In the genomic region with DNA sequence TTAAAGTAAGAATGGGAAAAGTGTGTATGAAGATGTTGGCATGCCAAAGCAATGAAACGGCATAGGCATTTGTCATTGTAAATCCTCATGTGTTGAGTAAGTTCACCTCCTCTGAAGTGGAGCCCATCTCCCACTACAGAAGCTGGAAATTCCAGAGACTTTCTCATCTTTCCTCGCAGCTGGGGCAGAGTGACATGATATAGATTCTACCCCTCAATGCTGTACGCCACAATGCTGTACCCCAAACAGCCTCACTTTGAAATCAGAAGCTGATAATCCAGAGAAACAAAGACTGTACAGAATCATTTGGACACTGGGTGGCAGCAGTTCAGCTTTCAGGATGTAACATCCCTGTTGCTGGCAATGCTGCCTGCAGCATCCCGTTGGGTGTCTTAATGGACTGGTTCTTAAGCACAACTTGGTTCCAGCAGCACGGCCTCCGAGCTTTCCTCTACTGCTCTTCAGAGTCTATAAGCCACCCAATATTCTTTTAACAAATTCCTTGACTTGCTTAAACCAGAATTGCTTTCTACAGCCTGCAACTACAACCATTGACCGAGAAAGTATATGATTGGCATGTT, we compare ENCODE assay signal across 8 cellular contexts. TPM values are rescaled to one million over a fixed set of nuclear protein-coding genes. Genes with fewer than 3 reads are reported as not detected.
DNase-seq lines count a peak whose midpoint lies in the region; ATAC-seq, FAIRE-seq and TF ChIP-seq lines count a peak whose summit lies in the region.

No MANE protein-coding gene starts in this region.

- H3K9me3 ChIP-seq in A673 (ENCODE audit: low read depth, low read length, poor library complexity, severe bottlenecking): no peaks in the 10 kb centered on the region

- H3K27ac ChIP-seq in A673 (ENCODE audit: low read depth, low read length, poor library complexity, severe bottlenecking): no peak overlapping the region
- no peak overlapping the region for H3K27ac ChIP-seq in brain microvascular endothelial cell

- POLR2A ChIA-PET in A673 (lab: Charles Lee; ENCODE audit: low non-redundant PET): no interaction called here

- FAIRE-seq in GM18507 (lab: Jason Lieb, UNC) (peak; percentile 90), TTC549 (lab: Jason Lieb, UNC) (peak; percentile 64)

- peaks cover 14% of the 10 kb centered on the region for H3K36me3 ChIP-seq in A673 (ENCODE audit: insufficient read depth, low read length, poor library complexity, severe bottlenecking)
- H3K36me3 ChIP-seq in brain microvascular endothelial cell (replicated peaks): no peaks in the 10 kb centered on the region

- in situ Hi-C loops in brain microvascular endothelial cell (cut with HindIII; ENCODE audit: low pct_ligation_motif_present, low sequenced_read_pairs): no loop called here

- H3K4me3 ChIP-seq in A673 (ENCODE audit: low read depth, low read length, poor library complexity, severe bottlenecking) (no peak overlapping the region), brain microvascular endothelial cell (ENCODE audit: low read depth, low read length) (no peak overlapping the region)

- no TSS peak for BruUV-seq in A673 (replicated peaks; lab: Mats Ljungman, UMichigan)

- ATAC-seq in HG03025 (IDR thresholded peaks at IDR 0.05; ENCODE audit: low FRiP score, unreplicated experiment): peak; percentile 71

- CTCF ChIA-PET in A673 (lab: Charles Lee): interaction anchor here (0.5 to 1.7 kb wide), 7 partner anchors 41 to 307 kb away, joined by 3 to 16 read pairs (median 4); no protein-coding TSS in a partner anchor

- TF ChIP-seq CTCF in A673 (conservative IDR thresholded peaks at IDR 0.05; ENCODE audit: low read depth, low read length): peak; percentile 82
- TF ChIP-seq CTCF in brain microvascular endothelial cell (IDR thresholded peaks at IDR 0.05; ENCODE audit: low read depth, low read length, missing control alignments): peak; percentile 84

- H3K4me1 ChIP-seq in A673 (ENCODE audit: insufficient read depth, low read length, poor library complexity, severe bottlenecking): no peaks in the 10 kb centered on the region

- intact Hi-C loops in A673 (cut with micrococcal nuclease; ENCODE audit: unreplicated experiment): loop anchor here (1.0 kb wide), 1 partner anchor 58 kb away; no protein-coding TSS in a partner anchor

- H3K27me3 ChIP-seq in A673 (replicated peaks; ENCODE audit: insufficient read depth, low read depth, low read length, poor library complexity) (no peaks in the 10 kb centered on the region), brain microvascular endothelial cell (replicated peaks) (no peaks in the 10 kb centered on the region)

- peak; percentile 83 for DNase-seq in A673 (ENCODE audit: low spot score)
- peak; percentile 65 for DNase-seq in GM18507 (ENCODE audit: extremely low spot score, insufficient read length, low read depth)
- DNase-seq in NCI-H2081 (lab: John Stamatoyannopoulos, UW): peak; percentile 80 to 85
- peak; percentile 73 for DNase-seq in brain microvascular endothelial cell
- peak; percentile 72 for DNase-seq in iris pigment epithelial cell (ENCODE audit: low read depth)
- DNase-seq in stimulated activated CD4-positive, alpha-beta T cell treated with anti-CD3 and anti-CD28 coated beads, Interleukin-2, amount 100 ng/mL, for 24 hours: peak; percentile 57

RNA-seq across cellular contexts. Expression of a gene that starts 18.8 kb away (rescaled TPM):
- total RNA-seq in A673 (2021): 35.3 and 36.5 TPM in 2 replicates

RNA-seq across cellular contexts. Expression of a gene that starts 35.8 kb away (rescaled TPM):
- 2.5 and 4.2 TPM in 2 replicates for total RNA-seq in A673 (2021)
